17 cellular contexts compared by ENCODE assay signal in genomic region chr10:12631787-12632562, GRCh38.
A peak's percentile ranks its signal among the peaks of the same experiment; 100 is the strongest.
DNase-seq lines count a peak whose midpoint lies in the region; ATAC-seq and TF ChIP-seq lines count a peak whose summit lies in the region.
"Had no signal": no experiment of that assay in that cellular context is flagged by ENCODE, and none has a peak within 500 bp of the region (broad histone marks: within the 10 kb centered on the region; RNA-seq: fewer than 3 reads in every experiment).

No MANE protein-coding gene starts in this region.

- H3K27me3 ChIP-seq in colonic mucosa (no peaks in the 10 kb centered on the region), neural progenitor cell (no peaks in the 10 kb centered on the region)
- H3K27me3 ChIP-seq: dorsolateral prefrontal cortex, heart left ventricle, stomach had no signal

- intact Hi-C loops in colonic mucosa (cut with DNase I) = no loop called here

- H3K36me3 ChIP-seq in colonic mucosa = no peaks in the 10 kb centered on the region
- H3K36me3 ChIP-seq in neural progenitor cell = no peaks in the 10 kb centered on the region
- H3K36me3 ChIP-seq: heart left ventricle, stomach had no signal

- H3K79me2 ChIP-seq in neural progenitor cell (ENCODE audit: low read depth) = no peaks in the 10 kb centered on the region

- H3F3A ChIP-seq in neural progenitor cell (ENCODE audit: low read depth) = peaks cover 27% of the 10 kb centered on the region

- H3K36me3 Mint-ChIP-seq in neural progenitor cell = no peaks in the 10 kb centered on the region

- H3K4me3 ChIP-seq in colonic mucosa (no peak overlapping the region), neural progenitor cell (no peak overlapping the region)
- H3K4me3 ChIP-seq: dorsolateral prefrontal cortex, heart left ventricle, psoas muscle, stomach had no signal

- in situ Hi-C loops in Caki2 (cut with HindIII; ENCODE audit: low pct_unique_long_range_greater_than_20kb, low sequenced_read_pairs) = no loop called here

- no peak for ATAC-seq in GM21360 (IDR thresholded peaks at IDR 0.05; ENCODE audit: unreplicated experiment)
- ATAC-seq: heart left ventricle, psoas muscle had no signal

- no peak overlapping the region for H3K4me2 ChIP-seq in neural progenitor cell

- peak; percentile 12 for DNase-seq in Caki2 (ENCODE audit: low read depth)
- peak; percentile 65 for DNase-seq in NCI-H2029 (lab: John Stamatoyannopoulos, UW)
- DNase-seq in colonic mucosa = peak; percentile 69
- DNase-seq in neural progenitor cell (ENCODE audit: low spot score) = no peak
- DNase-seq in NCI-H2196 treated with DMSO at 0.1 percent for 48 hours (lab: John Stamatoyannopoulos, UW; ENCODE audit: unreplicated experiment) = no peak
- DNase-seq in activated gamma-delta T cell treated with Interleukin-2 at 50 U/mL for 16 hours = no peak
- no peak for DNase-seq in HuH-7.5 (ENCODE audit: low spot score)
- DNase-seq: activated CD4-positive, alpha-beta T cell treated with anti-CD3 and anti-CD28 coated beads, Interleukin-2, amount 10 ng/mL, durations not matched to agents 24 days and 14 days; DMS79; dorsolateral prefrontal cortex; heart left ventricle; NCI-H187 treated with DMSO at 0.1 percent for 48 hours; psoas muscle; stomach had no signal

- H3K27ac Mint-ChIP-seq in neural progenitor cell = peak overlapping the region; percentile 62
- H3K27ac Mint-ChIP-seq: activated naive CD8-positive, alpha-beta T cell had no signal

- no peak for TF ChIP-seq CTCF in colonic mucosa (IDR thresholded peaks at IDR 0.05)
- TF ChIP-seq CTCF in neural progenitor cell (IDR thresholded peaks at IDR 0.05) = no peak

- H2AFZ ChIP-seq in neural progenitor cell (replicated peaks) = no peak overlapping the region

- no peaks in the 10 kb centered on the region for H3K9me3 Mint-ChIP-seq in neural progenitor cell
- H3K9me3 Mint-ChIP-seq: activated CD4-positive, alpha-beta T cell treated with anti-CD3 and anti-CD28 coated beads, Interleukin-2, amount 10 ng/mL, durations not matched to agents 24 days and 14 days had no signal

- H3K9me3 ChIP-seq in colonic mucosa (no peaks in the 10 kb centered on the region), neural progenitor cell (ENCODE audit: low read depth) (no peaks in the 10 kb centered on the region)
- H3K9me3 ChIP-seq: psoas muscle, stomach had no signal

- no peaks in the 10 kb centered on the region for H4K20me1 ChIP-seq in neural progenitor cell (ENCODE audit: low read depth)

- H3K27me3 Mint-ChIP-seq in neural progenitor cell (ENCODE audit: insufficient read depth, low read depth) = no peaks in the 10 kb centered on the region
- H3K27me3 Mint-ChIP-seq: activated CD4-positive, alpha-beta T cell treated with anti-CD3 and anti-CD28 coated beads, Interleukin-2, amount 10 ng/mL, durations not matched to agents 24 days and 14 days; activated naive CD8-positive, alpha-beta T cell had no signal

- H3K4me1 ChIP-seq in colonic mucosa (peaks cover 12% of the 10 kb centered on the region), neural progenitor cell (peaks cover 40% of the 10 kb centered on the region)
- H3K4me1 ChIP-seq: heart left ventricle, psoas muscle had no signal

- peaks cover 27% of the 10 kb centered on the region for H3K4me1 Mint-ChIP-seq in neural progenitor cell

- H3K9ac ChIP-seq in colonic mucosa (ENCODE audit: low read depth in 2 of 2, low read length in 2 of 2) (peak overlapping the region in 1 of 2 donors; percentile 36), neural progenitor cell (no peak overlapping the region)

- no peak overlapping the region for H3K4me3 Mint-ChIP-seq in neural progenitor cell
- H3K4me3 Mint-ChIP-seq: activated CD4-positive, alpha-beta T cell treated with anti-CD3 and anti-CD28 coated beads, Interleukin-2, amount 10 ng/mL, durations not matched to agents 24 days and 14 days; activated naive CD8-positive, alpha-beta T cell had no signal

- H3K27ac ChIP-seq in colonic mucosa = peak overlapping the region; percentile 58
- H3K27ac ChIP-seq in neural progenitor cell = no peak overlapping the region
- H3K27ac ChIP-seq: dorsolateral prefrontal cortex, heart left ventricle, HL-60, psoas muscle, stomach had no signal

Comparison
In these comparisons a context has a peak if more than half of its experiments do, and no peak if none do; other contexts are left out.
1. DNase-seq: peak in Caki2 (single experiment), NCI-H2029 (single experiment) and colonic mucosa (single experiment); none in neural progenitor cell (single experiment), NCI-H2196 treated with DMSO at 0.1 percent for 48 hours (single experiment), activated gamma-delta T cell treated with Interleukin-2 at 50 U/mL for 16 hours (single experiment) and HuH-7.5 (single experiment).